Comparison of ENCODE assay signal across 1 cellular context in genomic region chr16:81543571-81543970, GRCh38.
TF ChIP-seq lines count a peak whose summit lies in the region.

No MANE protein-coding gene starts in this region.

TF ChIP-seq in IMR-90, 13 proteins besides CTCF, POLR2A, EP300 and RAD21:
- no peak for TF ChIP-seq CEBPB (IDR thresholded peaks at IDR 0.05; ENCODE audit: low read depth, low read length)
- no peak for TF ChIP-seq RCOR1 (IDR thresholded peaks at IDR 0.05; ENCODE audit: insufficient replicate concordance, low read length)
- TF ChIP-seq BHLHE40 (IDR thresholded peaks at IDR 0.05; ENCODE audit: low read depth, low read length): no peak
- no peak for TF ChIP-seq SMC3 (IDR thresholded peaks at IDR 0.05; ENCODE audit: low read depth, low read length)
- TF ChIP-seq CHD1 (IDR thresholded peaks at IDR 0.05; ENCODE audit: low read depth, low read length): no peak
- TF ChIP-seq MAFK (IDR thresholded peaks at IDR 0.05; ENCODE audit: low read depth, low read length): no peak
- no peak for TF ChIP-seq NFE2L2 (IDR thresholded peaks at IDR 0.05; ENCODE audit: low read depth, low read length)
- TF ChIP-seq USF2 (IDR thresholded peaks at IDR 0.05; ENCODE audit: low read depth, low read length): no peak
- TF ChIP-seq RFX5 (IDR thresholded peaks at IDR 0.05; ENCODE audit: low read depth, low read length): no peak
- TF ChIP-seq FOS (IDR thresholded peaks at IDR 0.05; ENCODE audit: low read depth, low read length): no peak
- no peak for TF ChIP-seq MXI1 (IDR thresholded peaks at IDR 0.05; ENCODE audit: borderline replicate concordance, low read depth, low read length)
- TF ChIP-seq, protein P1, sequence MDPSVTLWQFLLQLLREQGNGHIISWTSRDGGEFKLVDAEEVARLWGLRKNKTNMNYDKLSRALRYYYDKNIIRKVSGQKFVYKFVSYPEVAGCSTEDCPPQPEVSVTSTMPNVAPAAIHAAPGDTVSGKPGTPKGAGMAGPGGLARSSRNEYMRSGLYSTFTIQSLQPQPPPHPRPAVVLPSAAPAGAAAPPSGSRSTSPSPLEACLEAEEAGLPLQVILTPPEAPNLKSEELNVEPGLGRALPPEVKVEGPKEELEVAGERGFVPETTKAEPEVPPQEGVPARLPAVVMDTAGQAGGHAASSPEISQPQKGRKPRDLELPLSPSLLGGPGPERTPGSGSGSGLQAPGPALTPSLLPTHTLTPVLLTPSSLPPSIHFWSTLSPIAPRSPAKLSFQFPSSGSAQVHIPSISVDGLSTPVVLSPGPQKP (IDR thresholded peaks at IDR 0.05; ENCODE audit: borderline replicate concordance, low read depth, low read length): no peak
- no peak for TF ChIP-seq MAZ (IDR thresholded peaks at IDR 0.05; ENCODE audit: borderline replicate concordance, low read depth, low read length)
